ENCODE assay signal across 14 cellular contexts in genomic region chr1:216705686-216706085, GRCh38. TPM values are rescaled to one million over a fixed set of nuclear protein-coding genes. Genes with fewer than 3 reads are reported as not detected.
DNase-seq lines count a peak whose midpoint lies in the region; ATAC-seq, FAIRE-seq and TF ChIP-seq lines count a peak whose summit lies in the region.
"Had no signal": no experiment of that assay in that cellular context is flagged by ENCODE, and none has a peak within 500 bp of the region (broad histone marks: within the 10 kb centered on the region; RNA-seq: fewer than 3 reads in every experiment).

No MANE protein-coding gene starts in this region.

- no peak overlapping the region for H3K27ac ChIP-seq in thyroid gland
- H3K27ac ChIP-seq in esophagus muscularis mucosa (replicated peaks in 1 of 4) = no peak overlapping the region
- H3K27ac ChIP-seq: cardiac muscle cell, neural progenitor cell had no signal

- no peaks in the 10 kb centered on the region for H3K27me3 ChIP-seq in BE2C
- no peaks in the 10 kb centered on the region for H3K27me3 ChIP-seq in bronchial epithelial cell (ENCODE audit: control insufficient read depth, insufficient read depth, low read length)
- no peaks in the 10 kb centered on the region for H3K27me3 ChIP-seq in thyroid gland
- no peaks in the 10 kb centered on the region for H3K27me3 ChIP-seq in esophagus muscularis mucosa
- H3K27me3 ChIP-seq: cardiac muscle cell, neural progenitor cell had no signal

- H3K4me3 ChIP-seq in BE2C (ENCODE audit: low read depth, low read length) = no peak overlapping the region
- no peak overlapping the region for H3K4me3 ChIP-seq in bronchial epithelial cell (ENCODE audit: low read depth, low read length)
- no peak overlapping the region for H3K4me3 ChIP-seq in thyroid gland (replicated peaks in 1 of 3)
- no peak overlapping the region for H3K4me3 ChIP-seq in esophagus muscularis mucosa
- H3K4me3 ChIP-seq: cardiac muscle cell, neural progenitor cell had no signal

- WGBS in thyroid gland, 2 donors = 84 to 85% methylated on average over 4 of the region's 4 CpGs
- WGBS in esophagus muscularis mucosa = 72% methylated on average over 4 of the region's 4 CpGs

- intact Hi-C loops in thyroid gland (cut with DNase I) (no loop called here), esophagus muscularis mucosa (cut with DNase I) (no loop called here)

- no peak for TF ChIP-seq EP300 in esophagus muscularis mucosa (IDR thresholded peaks at IDR 0.05)

- FAIRE-seq in bronchial epithelial cell (lab: Jason Lieb, UNC) = no peak
- FAIRE-seq: frontal cortex had no signal

- H3K36me3 ChIP-seq in BE2C (peaks cover 32% of the 10 kb centered on the region), bronchial epithelial cell (ENCODE audit: control insufficient read depth, insufficient read depth, low read length) (no peaks in the 10 kb centered on the region), thyroid gland (no peaks in the 10 kb centered on the region), esophagus muscularis mucosa (no peaks in the 10 kb centered on the region)
- H3K36me3 ChIP-seq: cardiac muscle cell, neural progenitor cell had no signal

- H3K4me1 ChIP-seq in BE2C (peaks cover 40% of the 10 kb centered on the region), thyroid gland (no peaks in the 10 kb centered on the region), esophagus muscularis mucosa (no peaks in the 10 kb centered on the region)
- H3K4me1 ChIP-seq: Caco-2 had no signal

- DNase-seq in BE2C = peak; percentile 46
- DNase-seq in NCI-H1092 treated with DMSO at 0.1 percent for 48 hours (lab: John Stamatoyannopoulos, UW) = peak; percentile 95
- peak; percentile 89 for DNase-seq in NCI-H345 treated with DMSO at 0.1 percent for 48 hours (lab: John Stamatoyannopoulos, UW; ENCODE audit: unreplicated experiment)
- DNase-seq in bronchial epithelial cell (ENCODE audit: low read depth) = peak; percentile 27
- DNase-seq in thyroid gland = no peak
- no peak for DNase-seq in nucleus accumbens (lab: John Stamatoyannopoulos, UW)
- DNase-seq in esophagus muscularis mucosa (ENCODE audit: extremely low spot score) = no peak
- DNase-seq: activated CD4-positive, alpha-beta T cell treated with anti-CD3 and anti-CD28 coated beads for 48 hours; Caco-2 had no signal

- no peak for TF ChIP-seq CTCF in BE2C (IDR thresholded peaks at IDR 0.05; ENCODE audit: low read depth, low read length)
- TF ChIP-seq CTCF in bronchial epithelial cell (IDR thresholded peaks at IDR 0.05; ENCODE audit: insufficient read depth, low read length, severe bottlenecking) = no peak
- TF ChIP-seq CTCF in thyroid gland (IDR thresholded peaks at IDR 0.05) = no peak
- TF ChIP-seq CTCF in esophagus muscularis mucosa (IDR thresholded peaks at IDR 0.05) = no peak

- TF ChIP-seq POLR2A in thyroid gland (IDR thresholded peaks at IDR 0.05) (no peak), esophagus muscularis mucosa (IDR thresholded peaks at IDR 0.05; ENCODE audit: low read depth) (no peak)

- ATAC-seq in HG03025 (IDR thresholded peaks at IDR 0.05; ENCODE audit: low FRiP score, unreplicated experiment) = no peak
- ATAC-seq: sciatic nerve had no signal

- H3K9me3 ChIP-seq in BE2C (no peaks in the 10 kb centered on the region), thyroid gland (no peaks in the 10 kb centered on the region), esophagus muscularis mucosa (no peaks in the 10 kb centered on the region)
- H3K9me3 ChIP-seq: Caco-2 had no signal

RNA-seq across cellular contexts. Expression of gene ESRRG, which starts 17.5 kb away (rescaled TPM):
- 51.9 TPM for polyA plus RNA-seq in BE2C (2012; ENCODE audit: insufficient read depth, insufficient read length, low read depth)
- total RNA-seq in bronchial epithelial cell (0.13 TPM in 1 of 2 replicates, not detected in the other), thyroid gland (10 to 100 TPM; 13.4 to 24.8 (median 18.9) TPM), esophagus muscularis mucosa (1 to 10 TPM; 3.4 to 7.8 (median 5.7) TPM)

Comparison
In these comparisons a context has a peak if more than half of its experiments do, and no peak if none do; other contexts are left out.
1. DNase-seq: peak in BE2C (single experiment), NCI-H1092 treated with DMSO at 0.1 percent for 48 hours (single experiment), NCI-H345 treated with DMSO at 0.1 percent for 48 hours (single experiment) and bronchial epithelial cell (single experiment); none in thyroid gland (0 of 2), nucleus accumbens (0 of 56) and esophagus muscularis mucosa (single experiment).